Comparison of ENCODE assay signal across 10 cellular contexts in the genomic region with DNA sequence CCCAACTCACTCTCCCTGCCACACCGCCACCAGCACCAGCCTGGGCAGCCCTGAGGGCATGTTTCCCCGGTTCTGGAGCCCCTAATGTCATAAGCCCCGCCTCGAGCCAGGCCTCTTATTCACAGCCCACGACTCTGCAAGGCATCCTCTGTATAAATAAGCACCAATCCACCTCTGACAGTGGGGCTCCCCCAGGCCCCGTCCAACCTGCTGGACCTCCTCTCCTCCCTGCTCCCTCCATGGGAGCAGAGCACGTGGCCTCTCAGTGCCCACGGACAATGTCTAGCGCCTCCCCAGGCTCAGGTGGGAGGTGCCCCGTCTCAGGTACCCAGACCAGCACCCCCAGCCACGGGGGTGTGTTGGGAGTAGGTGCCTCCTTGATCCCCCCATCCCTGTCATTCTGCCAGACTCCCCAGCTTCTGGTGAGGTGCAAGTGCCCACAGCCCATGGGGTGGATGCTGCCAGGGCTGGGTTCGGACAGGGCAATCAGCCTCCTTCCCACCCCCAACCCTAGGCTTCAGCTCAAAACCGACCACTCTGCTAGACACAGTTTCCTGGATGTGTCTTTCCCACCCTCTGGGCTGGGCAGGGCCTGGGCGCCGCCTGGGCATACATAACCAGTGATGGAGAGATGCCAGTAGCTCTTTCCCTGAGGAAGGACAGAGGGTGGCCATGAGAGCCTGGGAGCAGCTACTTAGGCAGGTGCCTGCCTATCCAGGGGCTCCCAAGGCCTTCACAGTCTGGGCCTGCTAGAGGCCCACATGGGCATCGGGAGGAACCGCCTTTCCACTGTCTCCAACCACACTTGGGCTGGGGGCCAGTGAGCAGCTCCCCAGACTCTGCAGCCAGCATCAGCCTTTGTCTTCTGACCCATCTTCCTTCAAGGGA. TPM values are rescaled to one million over a fixed set of nuclear protein-coding genes. Genes with fewer than 3 reads are reported as not detected.
A peak's percentile ranks its signal among the peaks of the same experiment; 100 is the strongest.
DNase-seq lines count a peak whose midpoint lies in the region; ATAC-seq and TF ChIP-seq lines count a peak whose summit lies in the region.
"Had no signal": no experiment of that assay in that cellular context is flagged by ENCODE, and none has a peak within 500 bp of the region (broad histone marks: within the 10 kb centered on the region; RNA-seq: fewer than 3 reads in every experiment).

No MANE protein-coding gene starts in this region.

- H3K4me1 Mint-ChIP-seq in brain (peaks cover 5% of the 10 kb centered on the region), neural crest cell (peaks cover 6% of the 10 kb centered on the region)

- H3K36me3 ChIP-seq in HUES6 (ENCODE audit: control insufficient read depth, insufficient read depth, low read length): no peaks in the 10 kb centered on the region
- H3K36me3 ChIP-seq: vagina had no signal

- H3K27ac Mint-ChIP-seq in brain (no peak overlapping the region), neural crest cell (ENCODE audit: unreplicated experiment) (no peak overlapping the region)

- H3K9me3 Mint-ChIP-seq in brain (peaks cover 2 to 8% (median 5%) of the 10 kb centered on the region in 5 experiments), neural crest cell (no peaks in the 10 kb centered on the region)

- TF ChIP-seq CTCF in brain (conservative IDR thresholded peaks at IDR 0.05) (no peak), neural crest cell (conservative IDR thresholded peaks at IDR 0.05) (no peak)

- peaks cover 4% of the 10 kb centered on the region; the same call in 1 of the 2 replicates for H3K4me1 ChIP-seq in HUES6 (ENCODE audit: control insufficient read depth, insufficient read depth, low read length)

- H3K27me3 ChIP-seq in HUES6 (ENCODE audit: control insufficient read depth, insufficient read depth, low read length): peaks cover 70% of the 10 kb centered on the region
- H3K27me3 ChIP-seq: vagina had no signal

- DNase-seq in NCI-H526 (lab: John Stamatoyannopoulos, UW) (peak; percentile 14 to 40), NCI-H526 treated with DMSO at 0.1 percent for 48 hours (lab: John Stamatoyannopoulos, UW) (no peak), neural crest cell (ENCODE audit: low read depth, low spot score) (no peak), NCI-H345 treated with DMSO at 0.1 percent for 48 hours (lab: John Stamatoyannopoulos, UW; ENCODE audit: unreplicated experiment) (no peak), NCI-H2081 treated with DMSO at 0.1 percent for 48 hours (lab: John Stamatoyannopoulos, UW) (no peak)
- DNase-seq: cortex of kidney had no signal

- peak overlapping the region; percentile 66; the same call in 1 of the 2 replicates for H3K4me3 ChIP-seq in HUES6 (ENCODE audit: low read depth, low read length)

- H3K27me3 Mint-ChIP-seq in brain: peaks cover 74% of the 10 kb centered on the region
- peaks cover 50% of the 10 kb centered on the region for H3K27me3 Mint-ChIP-seq in neural crest cell (ENCODE audit: low read depth)

- no peaks in the 10 kb centered on the region for H3K9me3 ChIP-seq in HUES6 (ENCODE audit: control insufficient read depth, insufficient read depth, low read depth, low read length)
- H3K9me3 ChIP-seq: vagina had no signal

- H3K36me3 Mint-ChIP-seq in brain (no peaks in the 10 kb centered on the region), neural crest cell (ENCODE audit: low read depth) (no peaks in the 10 kb centered on the region)

- ATAC-seq in GM18502 (IDR thresholded peaks at IDR 0.05; ENCODE audit: poor library complexity, unreplicated experiment): no peak

- no peak overlapping the region for H3K27ac ChIP-seq in HUES6 (ENCODE audit: low read depth, low read length)

- H3K4me3 Mint-ChIP-seq in brain (peak overlapping the region; percentile 60 to 76 (median 73)), neural crest cell (peak overlapping the region; percentile 81)

- H3K9ac ChIP-seq in HUES6 (ENCODE audit: low read length): no peak overlapping the region

RNA-seq across cellular contexts. Expression of a gene that starts 1.6 kb away (rescaled TPM):
- 0.48 TPM for polyA plus RNA-seq in brain (ENCODE audit: insufficient read depth, low read depth, low replicate concordance)
- total RNA-seq in neural crest cell: 0.79 and 0.82 TPM in 2 replicates

RNA-seq across cellular contexts. Expression of a gene that starts 20.4 kb away (rescaled TPM):
- not detected for polyA plus RNA-seq in brain (ENCODE audit: insufficient read depth, low read depth, low replicate concordance)
- not detected in 2 replicates for total RNA-seq in neural crest cell
- total RNA-seq: vagina had no signal

RNA-seq across cellular contexts. Expression of a gene that starts 27.3 kb away (rescaled TPM):
- 3.0 TPM for polyA plus RNA-seq in brain (ENCODE audit: insufficient read depth, low read depth, low replicate concordance)
- total RNA-seq in neural crest cell: 1.0 and 1.1 TPM in 2 replicates

Comparison
In these comparisons a context has a peak if more than half of its experiments do, and no peak if none do; other contexts are left out.
1. DNase-seq: peak in NCI-H526 (2 of 2); none in NCI-H526 treated with DMSO at 0.1 percent for 48 hours (single experiment), neural crest cell (single experiment), NCI-H345 treated with DMSO at 0.1 percent for 48 hours (single experiment) and NCI-H2081 treated with DMSO at 0.1 percent for 48 hours (single experiment).